15 cellular contexts compared by ENCODE assay signal in genomic region chr4:71095141-71095939, GRCh38.
DNase-seq lines count a peak whose midpoint lies in the region; ATAC-seq and TF ChIP-seq lines count a peak whose summit lies in the region.
"Had no signal": no experiment of that assay in that cellular context is flagged by ENCODE, and none has a peak within 500 bp of the region (broad histone marks: within the 10 kb centered on the region; RNA-seq: fewer than 3 reads in every experiment).

No MANE protein-coding gene starts in this region.

- peaks cover 6% of the 10 kb centered on the region for H3K9me3 Mint-ChIP-seq in glutamatergic neuron (ENCODE audit: unreplicated experiment)

- intact Hi-C loops in psoas muscle (cut with DNase I): no loop called here

- H3K27me3 ChIP-seq in psoas muscle (ENCODE audit: insufficient read depth in 3 of 3, low read length in 2 of 3): no peaks in the 10 kb centered on the region

- no peaks in the 10 kb centered on the region for H3K36me3 ChIP-seq in psoas muscle (ENCODE audit: insufficient read depth in 1 of 2, low read depth in 1 of 2)

- 86 to 89% (median 89%) methylated on average over 3 of the region's 3 CpGs for WGBS in psoas muscle, 3 donors

- no peak overlapping the region for H3K4me3 ChIP-seq in psoas muscle
- H3K4me3 ChIP-seq: skin epidermis had no signal

- peaks cover 13% of the 10 kb centered on the region for H3K4me1 ChIP-seq in psoas muscle
- H3K4me1 ChIP-seq: parathyroid adenoma had no signal

- H3K4me1 Mint-ChIP-seq in glutamatergic neuron (ENCODE audit: low read depth, unreplicated experiment): peaks cover 23% of the 10 kb centered on the region

- peak overlapping the region; percentile 93 for H3K27ac Mint-ChIP-seq in glutamatergic neuron (ENCODE audit: unreplicated experiment)

- H3K27ac ChIP-seq in psoas muscle: no peak overlapping the region
- H3K27ac ChIP-seq: parathyroid adenoma, skin epidermis had no signal

- no peak for TF ChIP-seq CTCF in glutamatergic neuron (IDR thresholded peaks at IDR 0.05; ENCODE audit: partially characterized antibody, unreplicated experiment)
- no peak for TF ChIP-seq CTCF in psoas muscle (IDR thresholded peaks at IDR 0.05)

- DNase-seq in ACHN (peak; percentile 2), ELR (ENCODE audit: low read depth) (peak; percentile 19), OCI-M1 (lab: John Stamatoyannopoulos, UW) (peak; percentile 75), glutamatergic neuron (no peak), psoas muscle (no peak), NCI-H1417 (lab: John Stamatoyannopoulos, UW) (no peak)
- no peak for DNase-seq in stimulated activated CD4-positive, alpha-beta T cell treated with anti-CD3 and anti-CD28 coated beads, Interleukin-15, amount 100 ng/mL, for 24 hours
- DNase-seq: Kasumi-1; NCI-H1694; NCI-H510A; PC-3; stimulated activated naive CD4-positive, alpha-beta T cell treated with Interleukin-2 at 50 U/mL for 16 hours had no signal

- H3K27me3 Mint-ChIP-seq in glutamatergic neuron (ENCODE audit: unreplicated experiment): peaks cover 2% of the 10 kb centered on the region

- in situ Hi-C loops in ACHN (cut with HindIII; ENCODE audit: low pct_ligation_motif_present, low pct_unique_long_range_greater_than_20kb, low sequenced_read_pairs): no loop called here

- no peaks in the 10 kb centered on the region for H3K9me3 ChIP-seq in psoas muscle

- no peak for ATAC-seq in psoas muscle
- no peak for ATAC-seq in HG02840 (IDR thresholded peaks at IDR 0.05; ENCODE audit: low FRiP score, unreplicated experiment)
- ATAC-seq: PC-3 had no signal

- peak overlapping the region; percentile 18 for H3K4me3 Mint-ChIP-seq in glutamatergic neuron (ENCODE audit: unreplicated experiment)

- H3K36me3 Mint-ChIP-seq in glutamatergic neuron (ENCODE audit: unreplicated experiment): no peaks in the 10 kb centered on the region

Comparison
In these comparisons a context has a peak if more than half of its experiments do, and no peak if none do; other contexts are left out.
1. DNase-seq: peak in ACHN (single experiment), ELR (single experiment) and OCI-M1 (single experiment); none in glutamatergic neuron (single experiment), stimulated activated CD4-positive, alpha-beta T cell treated with anti-CD3 and anti-CD28 coated beads, Interleukin-15, amount 100 ng/mL, for 24 hours (single experiment), psoas muscle (0 of 2) and NCI-H1417 (0 of 3).